1 cellular context compared by ENCODE assay signal in genomic region chr18:31659574-31660149, GRCh38.
A peak's percentile ranks its signal among the peaks of the same experiment; 100 is the strongest.
TF ChIP-seq lines count a peak whose summit lies in the region.

No MANE protein-coding gene starts in this region.

TF ChIP-seq in K562, 482 proteins besides CTCF, POLR2A, EP300 and RAD21:
- TF ChIP-seq POLR2G (IDR thresholded peaks at IDR 0.05; ENCODE audit: low read depth, low read length), result no peak
- TF ChIP-seq ZBTB11 (CRISPR knock-in tag; IDR thresholded peaks at IDR 0.05), result no peak
- TF ChIP-seq PREB (CRISPR knock-in tag; IDR thresholded peaks at IDR 0.05), result no peak
- TF ChIP-seq MAFG (tag; conservative IDR thresholded peaks at IDR 0.05), result peak; percentile 36; the same call in 1 of the 2 replicates
- TF ChIP-seq ZNF282 (CRISPR knock-in tag; IDR thresholded peaks at IDR 0.05), result no peak
- no peak for TF ChIP-seq RERE (CRISPR knock-in tag; IDR thresholded peaks at IDR 0.05; ENCODE audit: borderline replicate concordance)
- TF ChIP-seq BACH1 (tag; IDR thresholded peaks at IDR 0.05), result no peak
- TF ChIP-seq TCF7 (IDR thresholded peaks at IDR 0.05; ENCODE audit: borderline replicate concordance), result no peak
- no peak for TF ChIP-seq TCF15 (CRISPR knock-in tag; IDR thresholded peaks at IDR 0.05)
- TF ChIP-seq DMBX1 (CRISPR knock-in tag; IDR thresholded peaks at IDR 0.05; ENCODE audit: borderline replicate concordance), result no peak
- no peak for TF ChIP-seq EWSR1 (IDR thresholded peaks at IDR 0.05; ENCODE audit: borderline replicate concordance, low read depth, partially characterized antibody)
- TF ChIP-seq BHLHE40 (IDR thresholded peaks at IDR 0.05; ENCODE audit: low read length), result no peak
- no peak for TF ChIP-seq XRCC4 (IDR thresholded peaks at IDR 0.05; ENCODE audit: extremely low read depth, insufficient read depth, insufficient read length)
- no peak for TF ChIP-seq FOXA3 (CRISPR knock-in tag; conservative IDR thresholded peaks at IDR 0.05 in 1 of 2, IDR thresholded peaks at IDR 0.05 in 1 of 2)
- TF ChIP-seq ZBTB40 (IDR thresholded peaks at IDR 0.05), result peak; percentile 80
- TF ChIP-seq ZBTB40 (CRISPR knock-in tag; IDR thresholded peaks at IDR 0.05), result no peak
- no peak for TF ChIP-seq HDAC8 (tag; IDR thresholded peaks at IDR 0.05)
- TF ChIP-seq KLF6 (CRISPR knock-in tag; IDR thresholded peaks at IDR 0.05; ENCODE audit: borderline replicate concordance), result no peak
- TF ChIP-seq CBX5 (IDR thresholded peaks at IDR 0.05; ENCODE audit: borderline replicate concordance, low read depth), result no peak
- TF ChIP-seq ZNF277 (CRISPR knock-in tag; IDR thresholded peaks at IDR 0.05; ENCODE audit: borderline replicate concordance), result no peak
- peak; percentile 77 for TF ChIP-seq ZNF384 (IDR thresholded peaks at IDR 0.05; ENCODE audit: low read depth, low read length)
- no peak for TF ChIP-seq KDM5B (IDR thresholded peaks at IDR 0.05; ENCODE audit: insufficient replicate concordance, low read depth, low read length)
- no peak for TF ChIP-seq CHCHD3 (CRISPR knock-in tag; IDR thresholded peaks at IDR 0.05)
- TF ChIP-seq NBN (IDR thresholded peaks at IDR 0.05; ENCODE audit: low read depth), result no peak
- TF ChIP-seq CREBBP (IDR thresholded peaks at IDR 0.05; ENCODE audit: low read depth, low read length), result no peak
